In genomic region chr7:97025983-97026704, GRCh38 we compare ENCODE assay signal across 9 cellular contexts. TPM values are rescaled to one million over a fixed set of nuclear protein-coding genes. Genes with fewer than 3 reads are reported as not detected.
DNase-seq lines count a peak whose midpoint lies in the region; ATAC-seq and TF ChIP-seq lines count a peak whose summit lies in the region.
"Had no signal": no experiment of that assay in that cellular context is flagged by ENCODE, and none has a peak within 500 bp of the region (broad histone marks: within the 10 kb centered on the region; RNA-seq: fewer than 3 reads in every experiment).

No MANE protein-coding gene starts in this region.

- H3K9me2 ChIP-seq in neural cell (ENCODE audit: insufficient read depth, low read length), result no peaks in the 10 kb centered on the region

- H3K4me1 Mint-ChIP-seq in CD8-positive, alpha-beta memory T cell, result peaks cover 38 to 56% (median 51%) of the 10 kb centered on the region in 3 donors

- DNase-seq in CD8-positive, alpha-beta memory T cell, result peak in 1 of 5 donors; percentile 23
- no peak for DNase-seq in NT2/D1 (ENCODE audit: low read depth, low spot score)
- DNase-seq in esophagus muscularis mucosa (ENCODE audit: extremely low spot score), result peak; percentile 90
- DNase-seq in HEK293T (ENCODE audit: extremely low spot score), result no peak
- DNase-seq in HK-2 (ENCODE audit: unreplicated experiment), result no peak
- DNase-seq in iPS-NIHi11 (ENCODE audit: low spot score), result no peak
- DNase-seq: IMR-90 had no signal

- no peaks in the 10 kb centered on the region for H3K36me3 ChIP-seq in CD8-positive, alpha-beta memory T cell (ENCODE audit: insufficient read depth, low read length)
- H3K36me3 ChIP-seq in NT2/D1 (ENCODE audit: insufficient read depth, insufficient read length, low read length), result no peaks in the 10 kb centered on the region
- H3K36me3 ChIP-seq in esophagus muscularis mucosa, result no peaks in the 10 kb centered on the region
- H3K36me3 ChIP-seq in neural cell (ENCODE audit: insufficient read depth, low read length), result peaks cover 11% of the 10 kb centered on the region

- CTCF ChIA-PET in CD8-positive, alpha-beta memory T cell (lab: Charles Lee), result interaction anchor here (0.9 to 2.0 kb wide), 4 partner anchors 10 to 1514 kb away, joined by 3 to 9 read pairs (median 3); no protein-coding TSS in a partner anchor
- CTCF ChIA-PET in HEK293T (lab: Yijun Ruan, JAX), result interaction anchor here (1.9 kb wide), 1 partner anchor 10 kb away, joined by 9 read pairs; no protein-coding TSS in a partner anchor

- no peaks in the 10 kb centered on the region for H3K36me3 Mint-ChIP-seq in CD8-positive, alpha-beta memory T cell

- no peak overlapping the region for H3K27ac ChIP-seq in CD8-positive, alpha-beta memory T cell (ENCODE audit: low read depth, low read length)
- H3K27ac ChIP-seq in esophagus muscularis mucosa (replicated peaks in 1 of 4) (no peak overlapping the region), neural cell (ENCODE audit: low read length) (peak overlapping the region; percentile 8)

- H3K9ac ChIP-seq in NT2/D1 (ENCODE audit: insufficient read length, low read depth), result peak overlapping the region; percentile 38
- H3K9ac ChIP-seq in neural cell (ENCODE audit: low read length), result peak overlapping the region; percentile 99

- intact Hi-C loops in esophagus muscularis mucosa (cut with DNase I), result loop anchor here (2.0 to 5.0 kb wide), 2 partner anchors 949 to 1109 kb away; no protein-coding TSS in a partner anchor

- peak overlapping the region; percentile 83 for H3K4me2 ChIP-seq in neural cell (ENCODE audit: low read length)

- no peaks in the 10 kb centered on the region for H4K20me1 ChIP-seq in neural cell (ENCODE audit: insufficient read depth)

- peaks cover 22% of the 10 kb centered on the region for H3K4me1 ChIP-seq in CD8-positive, alpha-beta memory T cell (ENCODE audit: insufficient read depth, low read length)
- peaks cover 4% of the 10 kb centered on the region for H3K4me1 ChIP-seq in NT2/D1 (ENCODE audit: insufficient read depth, insufficient read length)
- peaks cover 27 to 66% (median 57%) of the 10 kb centered on the region in 4 donors for H3K4me1 ChIP-seq in esophagus muscularis mucosa

- peak overlapping the region; percentile 23 for H3K4me3 ChIP-seq in CD8-positive, alpha-beta memory T cell (ENCODE audit: low read length)
- H3K4me3 ChIP-seq in NT2/D1 (ENCODE audit: insufficient read length, low read depth), result no peak overlapping the region
- peak overlapping the region; percentile 47 to 53 (median 50) for H3K4me3 ChIP-seq in esophagus muscularis mucosa
- H3K4me3 ChIP-seq in neural cell (ENCODE audit: low read length), result peak overlapping the region; percentile 87

- no peak for TF ChIP-seq POLR2A in esophagus muscularis mucosa (IDR thresholded peaks at IDR 0.05; ENCODE audit: low read depth)

- TF ChIP-seq EP300 in esophagus muscularis mucosa (IDR thresholded peaks at IDR 0.05), result no peak
- peak; percentile 23 for TF ChIP-seq EP300 in neural cell (conservative IDR thresholded peaks at IDR 0.05; ENCODE audit: poor library complexity, severe bottlenecking)

- no peak overlapping the region for H3K27ac Mint-ChIP-seq in CD8-positive, alpha-beta memory T cell

- no peaks in the 10 kb centered on the region for H3K9me3 ChIP-seq in CD8-positive, alpha-beta memory T cell (ENCODE audit: low read length)
- H3K9me3 ChIP-seq in NT2/D1 (ENCODE audit: insufficient read depth, low read length) (no peaks in the 10 kb centered on the region), esophagus muscularis mucosa (no peaks in the 10 kb centered on the region), neural cell (ENCODE audit: low read length) (no peaks in the 10 kb centered on the region)

- no peak for ATAC-seq in GM19328 (IDR thresholded peaks at IDR 0.05; ENCODE audit: unreplicated experiment)

- peak overlapping the region; percentile 55 to 85 (median 79) for H3K4me3 Mint-ChIP-seq in CD8-positive, alpha-beta memory T cell

- no peak for TF ChIP-seq CTCF in esophagus muscularis mucosa (IDR thresholded peaks at IDR 0.05)
- no peak for TF ChIP-seq CTCF in neural cell (IDR thresholded peaks at IDR 0.05; ENCODE audit: poor library complexity, severe bottlenecking)

- peaks cover 0 to 4% (median 0%) of the 10 kb centered on the region in 5 donors for H3K9me3 Mint-ChIP-seq in CD8-positive, alpha-beta memory T cell

- peaks cover 61 to 85% of the 10 kb centered on the region in 2 donors for H3K27me3 Mint-ChIP-seq in CD8-positive, alpha-beta memory T cell

- H3K27me3 ChIP-seq in CD8-positive, alpha-beta memory T cell (ENCODE audit: insufficient read depth, low read length, poor library complexity, severe bottlenecking), result peaks cover 50% of the 10 kb centered on the region
- H3K27me3 ChIP-seq in NT2/D1 (ENCODE audit: insufficient read depth, insufficient read length) (peaks cover 64% of the 10 kb centered on the region), esophagus muscularis mucosa (peaks cover under 1 to 86% (median 47%) of the 10 kb centered on the region in 4 donors), neural cell (ENCODE audit: insufficient read depth, low read depth, low read length) (peaks cover 30% of the 10 kb centered on the region)

- H3K79me2 ChIP-seq in neural cell (replicated peaks; ENCODE audit: insufficient read depth, low read length), result peaks cover 62% of the 10 kb centered on the region

- TF ChIP-seq RAD21 in neural cell (conservative IDR thresholded peaks at IDR 0.05), result no peak

- H2AFZ ChIP-seq in neural cell (ENCODE audit: low read depth, low read length), result no peak overlapping the region

- WGBS in esophagus muscularis mucosa, result 25% methylated on average over 28 of the region's 29 CpGs

- POLR2A ChIA-PET in CD8-positive, alpha-beta memory T cell (lab: Charles Lee), result no interaction called here
- POLR2A ChIA-PET in HEK293T (lab: Yijun Ruan, JAX), result interaction anchor here (2.0 kb wide), 1 partner anchor 10 kb away, joined by 7 read pairs; no protein-coding TSS in a partner anchor

- H3F3A ChIP-seq in neural cell (ENCODE audit: insufficient read depth, low read length, poor library complexity, severe bottlenecking), result peaks cover 4% of the 10 kb centered on the region

TF ChIP-seq in neural cell, 6 proteins besides CTCF, POLR2A, EP300 and RAD21 (continues in another document):
- no peak for TF ChIP-seq MXI1 (conservative IDR thresholded peaks at IDR 0.05; ENCODE audit: poor library complexity, severe bottlenecking)
- TF ChIP-seq, protein P1, sequence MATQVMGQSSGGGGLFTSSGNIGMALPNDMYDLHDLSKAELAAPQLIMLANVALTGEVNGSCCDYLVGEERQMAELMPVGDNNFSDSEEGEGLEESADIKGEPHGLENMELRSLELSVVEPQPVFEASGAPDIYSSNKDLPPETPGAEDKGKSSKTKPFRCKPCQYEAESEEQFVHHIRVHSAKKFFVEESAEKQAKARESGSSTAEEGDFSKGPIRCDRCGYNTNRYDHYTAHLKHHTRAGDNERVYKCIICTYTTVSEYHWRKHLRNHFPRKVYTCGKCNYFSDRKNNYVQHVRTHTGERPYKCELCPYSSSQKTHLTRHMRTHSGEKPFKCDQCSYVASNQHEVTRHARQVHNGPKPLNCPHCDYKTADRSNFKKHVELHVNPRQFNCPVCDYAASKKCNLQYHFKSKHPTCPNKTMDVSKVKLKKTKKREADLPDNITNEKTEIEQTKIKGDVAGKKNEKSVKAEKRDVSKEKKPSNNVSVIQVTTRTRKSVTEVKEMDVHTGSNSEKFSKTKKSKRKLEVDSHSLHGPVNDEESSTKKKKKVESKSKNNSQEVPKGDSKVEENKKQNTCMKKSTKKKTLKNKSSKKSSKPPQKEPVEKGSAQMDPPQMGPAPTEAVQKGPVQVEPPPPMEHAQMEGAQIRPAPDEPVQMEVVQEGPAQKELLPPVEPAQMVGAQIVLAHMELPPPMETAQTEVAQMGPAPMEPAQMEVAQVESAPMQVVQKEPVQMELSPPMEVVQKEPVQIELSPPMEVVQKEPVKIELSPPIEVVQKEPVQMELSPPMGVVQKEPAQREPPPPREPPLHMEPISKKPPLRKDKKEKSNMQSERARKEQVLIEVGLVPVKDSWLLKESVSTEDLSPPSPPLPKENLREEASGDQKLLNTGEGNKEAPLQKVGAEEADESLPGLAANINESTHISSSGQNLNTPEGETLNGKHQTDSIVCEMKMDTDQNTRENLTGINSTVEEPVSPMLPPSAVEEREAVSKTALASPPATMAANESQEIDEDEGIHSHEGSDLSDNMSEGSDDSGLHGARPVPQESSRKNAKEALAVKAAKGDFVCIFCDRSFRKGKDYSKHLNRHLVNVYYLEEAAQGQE (IDR thresholded peaks at IDR 0.05; ENCODE audit: borderline replicate concordance), result no peak

TF ChIP-seq in HEK293T, 16 proteins besides CTCF, POLR2A, EP300 and RAD21 (continues in another document):
- no peak for TF ChIP-seq BHLHE40 (IDR thresholded peaks at IDR 0.05; ENCODE audit: borderline replicate concordance)
- no peak for TF ChIP-seq PKNOX1 (IDR thresholded peaks at IDR 0.05)
- no peak for TF ChIP-seq LEF1 (IDR thresholded peaks at IDR 0.05; ENCODE audit: borderline replicate concordance)
- no peak for TF ChIP-seq ZNF384 (IDR thresholded peaks at IDR 0.05)
- no peak for TF ChIP-seq SUZ12 (IDR thresholded peaks at IDR 0.05)
- TF ChIP-seq FOXK2 (IDR thresholded peaks at IDR 0.05), result no peak
- no peak for TF ChIP-seq ARNT (IDR thresholded peaks at IDR 0.05)
- TF ChIP-seq NFRKB (IDR thresholded peaks at IDR 0.05), result no peak
- no peak for TF ChIP-seq TARDBP (IDR thresholded peaks at IDR 0.05)
- no peak for TF ChIP-seq L3MBTL2 (conservative IDR thresholded peaks at IDR 0.05)
- no peak for TF ChIP-seq FOXA1 (IDR thresholded peaks at IDR 0.05)
- TF ChIP-seq CTBP1 (IDR thresholded peaks at IDR 0.05; ENCODE audit: borderline replicate concordance), result no peak
- no peak for TF ChIP-seq FOXM1 (IDR thresholded peaks at IDR 0.05; ENCODE audit: borderline replicate concordance)
- TF ChIP-seq ELF4 (IDR thresholded peaks at IDR 0.05), result no peak

RNA-seq across cellular contexts. Expression of gene DLX5, which starts 1.5 kb away (rescaled TPM):
- not detected for total RNA-seq in CD8-positive, alpha-beta memory T cell
- not detected for polyA plus RNA-seq in CD8-positive, alpha-beta memory T cell
- under 1 TPM in 2 of 4 donors, not detected in 2; 0.17 to 0.26 TPM for total RNA-seq in esophagus muscularis mucosa
- polyA plus RNA-seq in neural cell, result 40.5 and 44.6 TPM in 2 replicates
- polyA minus RNA-seq in neural cell, result 61.4 and 76.9 TPM in 2 replicates
- total RNA-seq: IMR-90 had no signal
- polyA plus RNA-seq: IMR-90 had no signal

RNA-seq across cellular contexts. Expression of gene DLX6, which starts 20.8 kb away (rescaled TPM):
- total RNA-seq in CD8-positive, alpha-beta memory T cell, result not detected
- polyA plus RNA-seq in CD8-positive, alpha-beta memory T cell, result not detected
- not detected for total RNA-seq in esophagus muscularis mucosa
- polyA plus RNA-seq in neural cell, result 53.6 and 58.8 TPM in 2 replicates
- polyA minus RNA-seq in neural cell, result 94.0 and 104 TPM in 2 replicates
- total RNA-seq: IMR-90 had no signal
- polyA plus RNA-seq: IMR-90 had no signal
